Comparison of ENCODE assay signal across 25 cellular contexts in genomic region chr7:9557853-9558252, GRCh38.
"Had no signal": no experiment of that assay in that cellular context is flagged by ENCODE, and none has a peak within 500 bp of the region (broad histone marks: within the 10 kb centered on the region; RNA-seq: fewer than 3 reads in every experiment).

No MANE protein-coding gene starts in this region.

- H3K4me1 Mint-ChIP-seq: activated naive CD8-positive, alpha-beta T cell treated with anti-CD3 and anti-CD28 coated beads, Interleukin-2, amount 10 ng/mL, durations not matched to agents 7 days and 5 days; endodermal cell; naive B cell; neural crest cell; stimulated activated naive CD8-positive, alpha-beta T cell treated with anti-CD3 and anti-CD28 coated beads, Interleukin-15, amount 100 ng/mL, for 72 hours had no signal

- H3K4me2 ChIP-seq: hepatocyte had no signal

- H3K27me3 ChIP-seq: body of pancreas, foreskin keratinocyte, hepatocyte, right atrium auricular region, suprapubic skin, transverse colon, uterus had no signal

- H3K4me3 Mint-ChIP-seq: activated CD8-positive, alpha-beta T cell treated with anti-CD3 and anti-CD28 coated beads for 36 hours; activated naive CD8-positive, alpha-beta T cell treated with anti-CD3 and anti-CD28 coated beads, Interleukin-2, amount 10 ng/mL, durations not matched to agents 7 days and 5 days; endodermal cell; naive B cell; neural crest cell; stimulated activated naive CD8-positive, alpha-beta T cell treated with anti-CD3 and anti-CD28 coated beads, Interleukin-15, amount 100 ng/mL, for 72 hours had no signal

- H2AFZ ChIP-seq: hepatocyte had no signal

- H3K27ac Mint-ChIP-seq: activated CD8-positive, alpha-beta T cell treated with anti-CD3 and anti-CD28 coated beads for 36 hours; activated naive CD8-positive, alpha-beta T cell treated with anti-CD3 and anti-CD28 coated beads, Interleukin-2, amount 10 ng/mL, durations not matched to agents 7 days and 5 days; activated T-helper 2 cell treated with anti-CD3 and anti-CD28 coated beads, Interferon-gamma antibody, Interleukin-2, Interleukin-4, amounts not matched to agents 10 μg/mL and 5 μg/mL and 100 μg/mL, durations not matched to agents 14 hours and 24 hours and 36 hours; endodermal cell; naive B cell; stimulated activated naive CD8-positive, alpha-beta T cell treated with anti-CD3 and anti-CD28 coated beads, Interleukin-15, amount 100 ng/mL, for 72 hours had no signal

- H3K36me3 ChIP-seq: prostate gland, right atrium auricular region, suprapubic skin, transverse colon, uterus had no signal

- H3K4me1 ChIP-seq: body of pancreas, foreskin keratinocyte, prostate gland, right atrium auricular region, suprapubic skin, transverse colon, uterus had no signal

- H3K4me3 ChIP-seq: body of pancreas, hepatocyte, mucosa of descending colon, prostate gland, right atrium auricular region, suprapubic skin, transverse colon, uterus had no signal

- H3K9me3 ChIP-seq: body of pancreas, prostate gland, right atrium auricular region, suprapubic skin, transverse colon, uterus had no signal

- H3K9me3 Mint-ChIP-seq: activated naive CD8-positive, alpha-beta T cell treated with anti-CD3 and anti-CD28 coated beads, Interleukin-2, amount 10 ng/mL, durations not matched to agents 7 days and 5 days; endodermal cell had no signal

- H3K79me2 ChIP-seq: hepatocyte had no signal

- ATAC-seq: activated CD8-positive, alpha-beta T cell treated with anti-CD3 and anti-CD28 coated beads for 36 hours; body of pancreas; foreskin keratinocyte; mucosa of descending colon; stimulated activated naive CD8-positive, alpha-beta T cell treated with anti-CD3 and anti-CD28 coated beads, Interleukin-15, amount 100 ng/mL, for 72 hours had no signal

- DNase-seq: activated CD4-positive, alpha-beta T cell treated with anti-CD3 and anti-CD28 coated beads for 48 hours; activated CD4-positive, CD25-positive, alpha-beta regulatory T cell; activated CD8-positive, alpha-beta T cell treated with anti-CD3 and anti-CD28 coated beads for 36 hours; activated naive CD4-positive, alpha-beta T cell treated with Interleukin-2 at 50 U/mL for 16 hours; activated naive CD8-positive, alpha-beta T cell treated with anti-CD3 and anti-CD28 coated beads, Interleukin-2, amount 10 ng/mL, durations not matched to agents 7 days and 5 days; activated T-cell treated with anti-CD3 and anti-CD28 coated beads, Interleukin-2, amount 50 U/mL, for 1 hour; amygdala; body of pancreas; endodermal cell; foreskin keratinocyte; mesenchymal stem cell; mucosa of descending colon; naive B cell; stimulated activated CD4-positive, alpha-beta T cell treated with anti-CD3 and anti-CD28 coated beads, Interleukin-15, amount 100 ng/mL, for 24 hours; stimulated activated CD4-positive, alpha-beta T cell treated with anti-CD3 and anti-CD28 coated beads, Interleukin-2, amount 100 ng/mL, for 48 hours; stimulated activated naive CD8-positive, alpha-beta T cell treated with anti-CD3 and anti-CD28 coated beads, Interleukin-15, amount 100 ng/mL, for 72 hours; transverse colon; uterus had no signal

- H3K27me3 Mint-ChIP-seq: activated CD8-positive, alpha-beta T cell treated with anti-CD3 and anti-CD28 coated beads for 36 hours; activated naive CD8-positive, alpha-beta T cell treated with anti-CD3 and anti-CD28 coated beads, Interleukin-2, amount 10 ng/mL, durations not matched to agents 7 days and 5 days; naive B cell; stimulated activated naive CD8-positive, alpha-beta T cell treated with anti-CD3 and anti-CD28 coated beads, Interleukin-15, amount 100 ng/mL, for 72 hours had no signal

- H3K27ac ChIP-seq: body of pancreas, epithelial cell of prostate, foreskin keratinocyte, hepatocyte, prostate gland, right atrium auricular region, suprapubic skin, transverse colon, uterus had no signal

- H3K36me3 Mint-ChIP-seq: activated naive CD8-positive, alpha-beta T cell treated with anti-CD3 and anti-CD28 coated beads, Interleukin-2, amount 10 ng/mL, durations not matched to agents 7 days and 5 days; naive B cell had no signal
